Comparison of ENCODE assay signal across 8 cellular contexts in genomic region chr2:43226955-43227829, GRCh38. TPM values are rescaled to one million over a fixed set of nuclear protein-coding genes. Genes with fewer than 3 reads are reported as not detected.
DNase-seq lines count a peak whose midpoint lies in the region; ATAC-seq and TF ChIP-seq lines count a peak whose summit lies in the region.

No MANE protein-coding gene starts in this region.

- 0 out of 2 replicates have a peak, but pooled peaks have one; percentile 12 for TF ChIP-seq RAD21 in Ishikawa (IDR thresholded peaks at IDR 0.05; ENCODE audit: low read depth)

- H3K4me3 ChIP-seq in gastroesophageal sphincter (peak overlapping the region; percentile 73 to 90), neutrophil (ENCODE audit: low read depth in 1 of 2, low read length in 1 of 2) (peak overlapping the region; percentile 99 to 100), suprapubic skin (peak overlapping the region; percentile 90)

- H3K9me3 ChIP-seq in gastroesophageal sphincter (no peaks in the 10 kb centered on the region), neutrophil (peaks cover 5% of the 10 kb centered on the region), suprapubic skin (no peaks in the 10 kb centered on the region)

- no CpG with 5 or more reads among the region's 77 CpGs for WGBS in gastroesophageal sphincter (ENCODE audit: low coverage in 1 of 2), 2 donors
- WGBS in suprapubic skin = under 1% methylated on average over 24 of the region's 77 CpGs

- H3K4me1 Mint-ChIP-seq in activated naive CD4-positive, alpha-beta T cell treated with anti-CD3 and anti-CD28 coated beads for 36 hours (ENCODE audit: low read depth) = peaks cover 29% of the 10 kb centered on the region

- no peaks in the 10 kb centered on the region for H3K9me3 Mint-ChIP-seq in activated naive CD4-positive, alpha-beta T cell treated with anti-CD3 and anti-CD28 coated beads for 36 hours

- H3K36me3 Mint-ChIP-seq in activated naive CD4-positive, alpha-beta T cell treated with anti-CD3 and anti-CD28 coated beads for 36 hours (ENCODE audit: low read depth) = peaks cover 30% of the 10 kb centered on the region

- H3K27ac Mint-ChIP-seq in activated naive CD4-positive, alpha-beta T cell treated with anti-CD3 and anti-CD28 coated beads for 36 hours = peak overlapping the region; percentile 88

- CTCF ChIA-PET in activated naive CD4-positive, alpha-beta T cell treated with anti-CD3 and anti-CD28 coated beads for 36 hours (lab: Charles Lee) = interaction anchor here (0.9 to 13.9 kb wide), 13 partner anchors 10 to 397 kb away, joined by 3 to 505 read pairs (median 23); no protein-coding TSS in a partner anchor

- TF ChIP-seq POLR2A in Raji (IDR thresholded peaks at IDR 0.05; ENCODE audit: insufficient read depth, low read depth, low read length) (peak; percentile 32), gastroesophageal sphincter (IDR thresholded peaks at IDR 0.05) (peak; percentile 68 to 71), suprapubic skin (IDR thresholded peaks at IDR 0.05) (no peak)

- peak overlapping the region; percentile 97 for H3K4me3 Mint-ChIP-seq in activated naive CD4-positive, alpha-beta T cell treated with anti-CD3 and anti-CD28 coated beads for 36 hours

- TF ChIP-seq CTCF in gastroesophageal sphincter (IDR thresholded peaks at IDR 0.05) = peak in 3 of 4 experiments; percentile 50 to 68 (median 51)
- peak; percentile 7 for TF ChIP-seq CTCF in neutrophil (IDR thresholded peaks at IDR 0.05)
- no peak for TF ChIP-seq CTCF in suprapubic skin (IDR thresholded peaks at IDR 0.05)

- intact Hi-C loops in activated naive CD4-positive, alpha-beta T cell treated with anti-CD3 and anti-CD28 coated beads for 36 hours (cut with micrococcal nuclease) = loop anchor here (1.0 kb wide), 8 partner anchors 32 to 417 kb away; no protein-coding TSS in a partner anchor

- TF ChIP-seq EP300 in Ishikawa (IDR thresholded peaks at IDR 0.05; ENCODE audit: borderline replicate concordance) (no peak), gastroesophageal sphincter (IDR thresholded peaks at IDR 0.05) (no peak), suprapubic skin (IDR thresholded peaks at IDR 0.05) (no peak)

- DNase-seq in C1 segment of cervical spinal cord (lab: John Stamatoyannopoulos, UW) (peak; percentile 54 to 95 (median 87)), suprapubic skin (ENCODE audit: low spot score in 2 of 2) (peak; percentile 97)
- peak; percentile 76 for DNase-seq in activated naive CD4-positive, alpha-beta T cell treated with anti-CD3 and anti-CD28 coated beads for 36 hours

- H3K36me3 ChIP-seq in gastroesophageal sphincter = peaks cover 0 to 53% of the 10 kb centered on the region in 2 donors
- H3K36me3 ChIP-seq in neutrophil = peaks cover 39% of the 10 kb centered on the region
- H3K36me3 ChIP-seq in suprapubic skin = peaks cover 43% of the 10 kb centered on the region

- H3K27me3 Mint-ChIP-seq in activated naive CD4-positive, alpha-beta T cell treated with anti-CD3 and anti-CD28 coated beads for 36 hours (ENCODE audit: low read depth) = no peaks in the 10 kb centered on the region

- H3K27me3 ChIP-seq in gastroesophageal sphincter (no peaks in the 10 kb centered on the region), neutrophil (no peaks in the 10 kb centered on the region), suprapubic skin (no peaks in the 10 kb centered on the region)

- ATAC-seq in GM19372 (IDR thresholded peaks at IDR 0.05; ENCODE audit: low read depth, unreplicated experiment) (peak; percentile 21), gastroesophageal sphincter (peak; percentile 74)

- H3K4me1 ChIP-seq in gastroesophageal sphincter (peaks cover 5 to 50% (median 17%) of the 10 kb centered on the region in 3 donors), neutrophil (ENCODE audit: control insufficient read depth in 1 of 2, insufficient read depth in 1 of 2, low read depth in 1 of 2, low read length in 1 of 2) (peaks cover 54 to 64% of the 10 kb centered on the region in 2 experiments), suprapubic skin (peaks cover 30% of the 10 kb centered on the region)

- peak overlapping the region; percentile 81 to 99 (median 98) for H3K27ac ChIP-seq in gastroesophageal sphincter
- peak overlapping the region; percentile 97 for H3K27ac ChIP-seq in neutrophil
- peak overlapping the region; percentile 97 for H3K27ac ChIP-seq in suprapubic skin

TF ChIP-seq in Ishikawa, 13 proteins besides CTCF, POLR2A, EP300 and RAD21:
- no peak for TF ChIP-seq TAF1 (IDR thresholded peaks at IDR 0.05; ENCODE audit: low read depth)
- TF ChIP-seq CEBPB (IDR thresholded peaks at IDR 0.05) = peak; percentile 25; the same call in 1 of the 2 replicates
- no peak; the same call in 1 of the 2 replicates for TF ChIP-seq ZBTB7A (IDR thresholded peaks at IDR 0.05; ENCODE audit: low read depth)
- TF ChIP-seq TCF12 (IDR thresholded peaks at IDR 0.05; ENCODE audit: low read depth) = peak; percentile 51; the same call in 1 of the 2 replicates
- TF ChIP-seq CREB1 (IDR thresholded peaks at IDR 0.05; ENCODE audit: low read depth) = no peak; the same call in 1 of the 2 replicates
- TF ChIP-seq YY1 (IDR thresholded peaks at IDR 0.05; ENCODE audit: low read depth) = peak; percentile 11; the same call in 1 of the 2 replicates
- TF ChIP-seq NFIC (IDR thresholded peaks at IDR 0.05) = no peak
- no peak; the same call in 1 of the 2 replicates for TF ChIP-seq TEAD4 (IDR thresholded peaks at IDR 0.05)
- no peak for TF ChIP-seq FOXM1 (IDR thresholded peaks at IDR 0.05; ENCODE audit: borderline replicate concordance, low read depth)
- peak; percentile 95 for TF ChIP-seq MAX (IDR thresholded peaks at IDR 0.05)
- TF ChIP-seq EGR1 (IDR thresholded peaks at IDR 0.05) = 0 out of 2 replicates have a peak, but pooled peaks have one; percentile 9
- 0 out of 2 replicates have a peak, but pooled peaks have one; percentile 32 for TF ChIP-seq USF1 (IDR thresholded peaks at IDR 0.05)
- TF ChIP-seq REST (IDR thresholded peaks at IDR 0.05; ENCODE audit: low read depth) = 0 out of 2 replicates have a peak, but pooled peaks have one; percentile 26
TF ChIP-seq in Ishikawa: peak in this region for 7.

RNA-seq across cellular contexts. Expression of gene ZFP36L2, which starts 0.8 kb away (rescaled TPM):
- total RNA-seq in activated naive CD4-positive, alpha-beta T cell treated with anti-CD3 and anti-CD28 coated beads for 36 hours = 10 to 100 TPM; 37.3 to 38.4 TPM
- 10 to 100 TPM; 50.9 to 83.2 (median 73.4) TPM for total RNA-seq in gastroesophageal sphincter
- total RNA-seq in suprapubic skin = 100 to 1,000 TPM; 198 to 238 (median 223) TPM

Comparison
In these comparisons a context has a peak if more than half of its experiments do, and no peak if none do; other contexts are left out.
1. Peak in every context shown above with its lines: DNase-seq, ATAC-seq, H3K4me3 ChIP-seq and H3K27ac ChIP-seq.
2. POLR2A ChIP-seq: peak in Raji (single experiment) and gastroesophageal sphincter (2 of 2); none in suprapubic skin (0 of 2).
3. CTCF ChIP-seq: peak in gastroesophageal sphincter (3 of 4) and neutrophil (single experiment); none in suprapubic skin (0 of 2).